ENCODE assay signal across 17 cellular contexts in genomic region chr12:74321381-74321780, GRCh38.
DNase-seq lines count a peak whose midpoint lies in the region; ATAC-seq, FAIRE-seq and TF ChIP-seq lines count a peak whose summit lies in the region.
"Had no signal": no experiment of that assay in that cellular context is flagged by ENCODE, and none has a peak within 500 bp of the region (broad histone marks: within the 10 kb centered on the region; RNA-seq: fewer than 3 reads in every experiment).

No MANE protein-coding gene starts in this region.

- H3K4me1 ChIP-seq in kidney (ENCODE audit: control insufficient read depth in 1 of 2, insufficient read depth in 1 of 2, low read depth in 1 of 2, low read length in 2 of 2), result no peaks in the 10 kb centered on the region
- H3K4me1 ChIP-seq: BE2C, HAP-1 had no signal

- no peaks in the 10 kb centered on the region for H3K4me1 Mint-ChIP-seq in T-cell
- H3K4me1 Mint-ChIP-seq: CD4-positive, alpha-beta memory T cell had no signal

- no peak overlapping the region for H3K9ac ChIP-seq in SK-N-MC (ENCODE audit: insufficient read length)
- no peak overlapping the region for H3K9ac ChIP-seq in kidney (ENCODE audit: low read length in 2 of 2)

- intact Hi-C loops in Right ventricle myocardium inferior (cut with DNase I), result no loop called here
- intact Hi-C loops in Right ventricle myocardium superior (cut with DNase I), result no loop called here
- intact Hi-C loops in kidney (cut with DNase I), result no loop called here

- FAIRE-seq in kidney (lab: Jason Lieb, UNC), result no peak
- FAIRE-seq: A204.1, G401.6, GM19239, H1 had no signal

- CTCF ChIA-PET in T-cell (lab: Charles Lee), result no interaction called here

- H3K36me3 Mint-ChIP-seq in T-cell, result no peaks in the 10 kb centered on the region
- H3K36me3 Mint-ChIP-seq: CD4-positive, alpha-beta memory T cell had no signal

- H3K9me3 ChIP-seq in SK-N-MC (ENCODE audit: low read depth, low read length) (no peaks in the 10 kb centered on the region), kidney (ENCODE audit: control insufficient read depth in 1 of 2, low read length in 2 of 2) (no peaks in the 10 kb centered on the region)
- H3K9me3 ChIP-seq: BE2C, HAP-1 had no signal

- peaks cover 0 to 4% (median 3%) of the 10 kb centered on the region in 3 donors for H3K9me3 Mint-ChIP-seq in T-cell

- ATAC-seq in Right ventricle myocardium inferior (no peak), Right ventricle myocardium superior (ENCODE audit: poor library complexity) (no peak), T-cell (replicated peaks in 1 of 4) (no peak)

- H3K27me3 Mint-ChIP-seq in T-cell, result no peaks in the 10 kb centered on the region

- H3K4me3 ChIP-seq in SK-N-MC (no peak overlapping the region), kidney (ENCODE audit: low read length in 2 of 2) (no peak overlapping the region)
- H3K4me3 ChIP-seq: HAP-1 had no signal

- H3K27ac ChIP-seq in SK-N-MC, result peak overlapping the region; percentile 100
- no peak overlapping the region for H3K27ac ChIP-seq in kidney (ENCODE audit: low read depth in 2 of 2, low read length in 2 of 2)
- H3K27ac ChIP-seq: C4-2B had no signal

- H3K27ac Mint-ChIP-seq in T-cell, result no peak overlapping the region
- H3K27ac Mint-ChIP-seq: CD4-positive, alpha-beta memory T cell had no signal

- DNase-seq in Right ventricle myocardium inferior (ENCODE audit: missing footprints) (peak; percentile 65), Right ventricle myocardium superior (no peak), SK-N-MC (ENCODE audit: low read depth, low spot score) (no peak), kidney (peak; percentile 61), HuH-7.5 (ENCODE audit: low spot score) (no peak), T-cell (no peak), NCI-H128 (lab: John Stamatoyannopoulos, UW; ENCODE audit: unreplicated experiment) (no peak)
- DNase-seq: BE2C; CD4-positive, alpha-beta memory T cell; DMS79; EL had no signal

- H3K4me3 Mint-ChIP-seq in T-cell, result no peak overlapping the region
- H3K4me3 Mint-ChIP-seq: CD4-positive, alpha-beta memory T cell had no signal

- H3K36me3 ChIP-seq in SK-N-MC (ENCODE audit: insufficient read depth, low read length) (peaks cover 8% of the 10 kb centered on the region; the same call in 1 of the 2 replicates), kidney (ENCODE audit: control insufficient read depth in 1 of 2, insufficient read depth in 2 of 2, low read length in 2 of 2) (no peaks in the 10 kb centered on the region)
- H3K36me3 ChIP-seq: BE2C, HAP-1 had no signal

- POLR2A ChIA-PET in T-cell (lab: Charles Lee), result no interaction called here

- TF ChIP-seq CTCF in kidney (IDR thresholded peaks at IDR 0.05; ENCODE audit: borderline replicate concordance, extremely low read depth, insufficient read depth), result no peak

Comparison
In these comparisons a context has a peak if more than half of its experiments do, and no peak if none do; other contexts are left out.
1. DNase-seq: peak in Right ventricle myocardium inferior (single experiment) and kidney (single experiment); none in Right ventricle myocardium superior (single experiment), SK-N-MC (single experiment), HuH-7.5 (single experiment), T-cell (0 of 34) and NCI-H128 (single experiment).